17 cellular contexts compared by ENCODE assay signal in the genomic region with DNA sequence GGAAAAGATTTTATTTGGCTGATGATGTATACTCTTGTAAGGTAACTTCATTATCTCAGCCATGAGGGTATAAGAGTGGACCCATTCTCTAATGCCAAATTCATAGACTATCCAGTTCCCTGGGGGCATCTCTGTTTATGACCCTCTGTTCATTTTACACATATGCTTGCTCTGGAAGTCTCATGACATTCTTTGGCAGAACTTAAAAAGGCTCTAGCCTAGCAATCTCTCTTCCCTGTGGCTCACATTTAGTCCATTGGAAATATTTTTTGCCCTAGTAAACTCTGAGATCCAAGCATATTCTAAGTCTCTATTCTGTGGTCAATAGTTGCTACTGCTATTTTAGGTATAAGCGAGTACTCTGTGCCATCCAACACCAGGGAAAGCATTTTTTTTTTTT.
DNase-seq lines count a peak whose midpoint lies in the region; ATAC-seq and TF ChIP-seq lines count a peak whose summit lies in the region.
"Had no signal": no experiment of that assay in that cellular context is flagged by ENCODE, and none has a peak within 500 bp of the region (broad histone marks: within the 10 kb centered on the region; RNA-seq: fewer than 3 reads in every experiment).

No MANE protein-coding gene starts in this region.

- DNase-seq in Karpas-422 (no peak), foreskin melanocyte (peak; percentile 52), right atrium auricular region (ENCODE audit: low spot score) (no peak)
- DNase-seq in activated naive CD4-positive, alpha-beta T cell treated with anti-CD3 and anti-CD28 coated beads, Interleukin-2, amount 50 U/mL, for 16 hours, result no peak
- DNase-seq: 8988T; ACHN; BE2C; C1 segment of cervical spinal cord; Caco-2; Calu3; CD4-positive, alpha-beta memory T cell; CD4-positive, CD25-positive, alpha-beta regulatory T cell; CD8-positive, alpha-beta memory T cell; DMS79 treated with DMSO at 0.1 percent for 48 hours; GF-D8 had no signal

- no peak for TF ChIP-seq CTCF in right atrium auricular region (IDR thresholded peaks at IDR 0.05)

- no peaks in the 10 kb centered on the region for H3K27me3 ChIP-seq in Karpas-422 (ENCODE audit: low read length)
- no peaks in the 10 kb centered on the region for H3K27me3 ChIP-seq in right atrium auricular region
- H3K27me3 ChIP-seq: BE2C, BLaER1 had no signal

- no peaks in the 10 kb centered on the region for H3K36me3 ChIP-seq in Karpas-422 (ENCODE audit: insufficient read depth, low read length)
- no peaks in the 10 kb centered on the region for H3K36me3 ChIP-seq in right atrium auricular region
- H3K36me3 ChIP-seq: BE2C, BLaER1 had no signal

- H2AFZ ChIP-seq in Karpas-422 (ENCODE audit: low read length), result 0 out of 2 replicates have a peak overlapping the region, but pooled peaks have one; percentile 24

- H3K4me2 ChIP-seq in Karpas-422 (ENCODE audit: low read depth, low read length, poor library complexity, severe bottlenecking), result no peak overlapping the region
- H3K4me2 ChIP-seq: BLaER1 had no signal

- H3K79me2 ChIP-seq in Karpas-422 (ENCODE audit: low read length), result no peaks in the 10 kb centered on the region

- H3K4me3 ChIP-seq in Karpas-422 (ENCODE audit: low read length), result no peak overlapping the region
- no peak overlapping the region for H3K4me3 ChIP-seq in right atrium auricular region
- H3K4me3 ChIP-seq: BLaER1 had no signal

- no peaks in the 10 kb centered on the region for H4K20me1 ChIP-seq in Karpas-422 (ENCODE audit: insufficient read depth, low read depth, low read length)
- H4K20me1 ChIP-seq: BLaER1 had no signal

- no peak overlapping the region for H3K9ac ChIP-seq in Karpas-422 (ENCODE audit: low read length)
- H3K9ac ChIP-seq: BLaER1 had no signal

- ATAC-seq in HG03095 (IDR thresholded peaks at IDR 0.05; ENCODE audit: unreplicated experiment), result no peak

- H3K27ac ChIP-seq in Karpas-422 (ENCODE audit: low read length), result no peak overlapping the region
- H3K27ac ChIP-seq in right atrium auricular region, result no peak overlapping the region
- H3K27ac ChIP-seq: BLaER1 had no signal

- no peaks in the 10 kb centered on the region for H3K4me1 ChIP-seq in Karpas-422 (ENCODE audit: low read length)
- no peaks in the 10 kb centered on the region for H3K4me1 ChIP-seq in right atrium auricular region
- H3K4me1 ChIP-seq: BE2C, BLaER1, Caco-2 had no signal

- no peaks in the 10 kb centered on the region for H3K9me2 ChIP-seq in Karpas-422 (replicated peaks; ENCODE audit: insufficient read depth, low read length)

- H3K9me3 ChIP-seq in Karpas-422 (ENCODE audit: low read length) (no peaks in the 10 kb centered on the region), right atrium auricular region (no peaks in the 10 kb centered on the region)
- H3K9me3 ChIP-seq: BE2C, BLaER1, Caco-2 had no signal
